21 cellular contexts compared by ENCODE assay signal in genomic region chr2:187689372-187689771, GRCh38.
DNase-seq lines count a peak whose midpoint lies in the region; ATAC-seq and FAIRE-seq lines count a peak whose summit lies in the region.
"Had no signal": no experiment of that assay in that cellular context is flagged by ENCODE, and none has a peak within 500 bp of the region (broad histone marks: within the 10 kb centered on the region; RNA-seq: fewer than 3 reads in every experiment).

No MANE protein-coding gene starts in this region.

- H3K27me3 Mint-ChIP-seq in activated T-helper 1 cell treated with anti-CD3 and anti-CD28 coated beads, Interleukin-12 subunit alpha, Interleukin-12 subunit beta, Interleukin-2, Interleukin-4 antibody, amounts not matched to agents 30 ng/mL and 10 ng/mL and 1 ng/mL, durations not matched to agents 14 hours and 24 hours and 36 hours (ENCODE audit: insufficient read depth): no peaks in the 10 kb centered on the region
- H3K27me3 Mint-ChIP-seq: T-helper 17 cell had no signal

- intact Hi-C loops in activated T-helper 1 cell treated with anti-CD3 and anti-CD28 coated beads, Interleukin-12 subunit alpha, Interleukin-12 subunit beta, Interleukin-2, Interleukin-4 antibody, amounts not matched to agents 30 ng/mL and 10 ng/mL and 1 ng/mL, durations not matched to agents 14 hours and 24 hours and 36 hours (cut with micrococcal nuclease): no loop called here

- no peak overlapping the region for H3K9ac ChIP-seq in adipocyte (ENCODE audit: low read length)

- H3K4me3 ChIP-seq in adipocyte (ENCODE audit: low read length): no peak overlapping the region
- H3K4me3 ChIP-seq: K562 had no signal

- no peaks in the 10 kb centered on the region for H3K9me3 Mint-ChIP-seq in activated T-helper 1 cell treated with anti-CD3 and anti-CD28 coated beads, Interleukin-12 subunit alpha, Interleukin-12 subunit beta, Interleukin-2, Interleukin-4 antibody, amounts not matched to agents 30 ng/mL and 10 ng/mL and 1 ng/mL, durations not matched to agents 14 hours and 24 hours and 36 hours
- H3K9me3 Mint-ChIP-seq: activated naive CD4-positive, alpha-beta T cell treated with anti-CD3 and anti-CD28 coated beads for 36 hours; H9 had no signal

- no peaks in the 10 kb centered on the region for H3K27me3 ChIP-seq in adipocyte (replicated peaks; ENCODE audit: control insufficient read depth, insufficient read depth, low read length)
- H3K27me3 ChIP-seq: neutrophil had no signal

- peak; percentile 55 for DNase-seq in COLO829 (ENCODE audit: low spot score)
- peak; percentile 2 for DNase-seq in HTR-8/SVneo (ENCODE audit: insufficient read length, low spot score)
- DNase-seq in adipocyte (ENCODE audit: low read depth): peak; percentile 44
- peak; percentile 16 for DNase-seq in glomerular endothelial cell (ENCODE audit: extremely low read depth, low read depth, low spot score)
- DNase-seq in GM19239 (ENCODE audit: insufficient read length, low spot score): no peak
- no peak for DNase-seq in activated T-helper 1 cell treated with anti-CD3 and anti-CD28 coated beads, Interleukin-12 subunit alpha, Interleukin-12 subunit beta, Interleukin-2, Interleukin-4 antibody, amounts not matched to agents 30 ng/mL and 10 ng/mL and 1 ng/mL, durations not matched to agents 14 hours and 24 hours and 36 hours (ENCODE audit: low spot score)
- DNase-seq: activated naive CD4-positive, alpha-beta T cell treated with anti-CD3 and anti-CD28 coated beads for 36 hours; glutamatergic neuron; H9; NCI-H146; NCI-H446; stimulated activated CD4-positive, alpha-beta T cell treated with anti-CD3 and anti-CD28 coated beads, Interleukin-4, amount 100 ng/mL, for 4 hours; T-helper 17 cell; trophoblast cell had no signal

- H3K4me1 ChIP-seq in adipocyte (ENCODE audit: control insufficient read depth, insufficient read depth, low read length): peaks cover 4% of the 10 kb centered on the region

- H3K4me1 Mint-ChIP-seq in activated T-helper 1 cell treated with anti-CD3 and anti-CD28 coated beads, Interleukin-12 subunit alpha, Interleukin-12 subunit beta, Interleukin-2, Interleukin-4 antibody, amounts not matched to agents 30 ng/mL and 10 ng/mL and 1 ng/mL, durations not matched to agents 14 hours and 24 hours and 36 hours (ENCODE audit: low read depth): no peaks in the 10 kb centered on the region
- H3K4me1 Mint-ChIP-seq: T-helper 17 cell had no signal

- no peaks in the 10 kb centered on the region for H3K9me3 ChIP-seq in adipocyte (ENCODE audit: control insufficient read depth, low read length)
- H3K9me3 ChIP-seq: neutrophil had no signal

- no peak overlapping the region for H3K4me3 Mint-ChIP-seq in activated T-helper 1 cell treated with anti-CD3 and anti-CD28 coated beads, Interleukin-12 subunit alpha, Interleukin-12 subunit beta, Interleukin-2, Interleukin-4 antibody, amounts not matched to agents 30 ng/mL and 10 ng/mL and 1 ng/mL, durations not matched to agents 14 hours and 24 hours and 36 hours
- H3K4me3 Mint-ChIP-seq: activated naive CD4-positive, alpha-beta T cell treated with anti-CD3 and anti-CD28 coated beads for 36 hours; H9; T-helper 17 cell had no signal

- H3K36me3 ChIP-seq in adipocyte (ENCODE audit: control insufficient read depth, insufficient read depth, low read length, severe bottlenecking): no peaks in the 10 kb centered on the region
- H3K36me3 ChIP-seq: neutrophil had no signal

- H3K36me3 Mint-ChIP-seq in activated T-helper 1 cell treated with anti-CD3 and anti-CD28 coated beads, Interleukin-12 subunit alpha, Interleukin-12 subunit beta, Interleukin-2, Interleukin-4 antibody, amounts not matched to agents 30 ng/mL and 10 ng/mL and 1 ng/mL, durations not matched to agents 14 hours and 24 hours and 36 hours (ENCODE audit: low read depth): no peaks in the 10 kb centered on the region

- ATAC-seq in HG03571 (IDR thresholded peaks at IDR 0.05; ENCODE audit: unreplicated experiment) (no peak), GM21619 (IDR thresholded peaks at IDR 0.05; ENCODE audit: unreplicated experiment) (no peak)
- ATAC-seq: activated CD4-positive, CD25-positive, alpha-beta regulatory T cell treated with anti-CD3 and anti-CD28 coated beads, Interleukin-2, amount 50 U/mL, for 24 hours; K562; sciatic nerve; T-helper 17 cell had no signal

- H3K27ac Mint-ChIP-seq in activated T-helper 1 cell treated with anti-CD3 and anti-CD28 coated beads, Interleukin-12 subunit alpha, Interleukin-12 subunit beta, Interleukin-2, Interleukin-4 antibody, amounts not matched to agents 30 ng/mL and 10 ng/mL and 1 ng/mL, durations not matched to agents 14 hours and 24 hours and 36 hours: no peak overlapping the region
- H3K27ac Mint-ChIP-seq: activated naive CD4-positive, alpha-beta T cell treated with anti-CD3 and anti-CD28 coated beads for 36 hours; T-helper 17 cell had no signal

- FAIRE-seq in HTR-8/SVneo (lab: Jason Lieb, UNC) (no peak), GM19239 (lab: Jason Lieb, UNC) (no peak)
- FAIRE-seq: K562, keratinocyte had no signal

Comparison
In these comparisons a context has a peak if more than half of its experiments do, and no peak if none do; other contexts are left out.
1. DNase-seq: peak in COLO829 (single experiment), HTR-8/SVneo (single experiment), adipocyte (single experiment) and glomerular endothelial cell (single experiment); none in GM19239 (single experiment) and activated T-helper 1 cell treated with anti-CD3 and anti-CD28 coated beads, Interleukin-12 subunit alpha, Interleukin-12 subunit beta, Interleukin-2, Interleukin-4 antibody, amounts not matched to agents 30 ng/mL and 10 ng/mL and 1 ng/mL, durations not matched to agents 14 hours and 24 hours and 36 hours (single experiment).